In genomic region chr5:145976431-145977155, GRCh38 we compare ENCODE assay signal across 9 cellular contexts. TPM values are rescaled to one million over a fixed set of nuclear protein-coding genes. Genes with fewer than 3 reads are reported as not detected.
DNase-seq lines count a peak whose midpoint lies in the region; ATAC-seq lines count a peak whose summit lies in the region.
"Had no signal": no experiment of that assay in that cellular context is flagged by ENCODE, and none has a peak within 500 bp of the region (broad histone marks: within the 10 kb centered on the region; RNA-seq: fewer than 3 reads in every experiment).

No MANE protein-coding gene starts in this region.

- H3K9me3 Mint-ChIP-seq in activated T-helper 17 cell treated with anti-CD3 and anti-CD28 coated beads, Interleukin-2, amount 50 U/mL, for 72 hours: no peaks in the 10 kb centered on the region
- peaks cover 11% of the 10 kb centered on the region for H3K9me3 Mint-ChIP-seq in activated T-helper 1 cell treated with anti-CD3 and anti-CD28 coated beads, Interleukin-12 subunit alpha, Interleukin-12 subunit beta, Interleukin-2, Interleukin-4 antibody, amounts not matched to agents 30 ng/mL and 10 ng/mL and 1 ng/mL, durations not matched to agents 14 hours and 24 hours and 36 hours
- H3K9me3 Mint-ChIP-seq: neural crest cell had no signal

- H3K27me3 Mint-ChIP-seq in activated T-helper 17 cell treated with anti-CD3 and anti-CD28 coated beads, Interleukin-2, amount 50 U/mL, for 72 hours: peaks cover 10% of the 10 kb centered on the region
- H3K27me3 Mint-ChIP-seq in activated T-helper 1 cell treated with anti-CD3 and anti-CD28 coated beads, Interleukin-12 subunit alpha, Interleukin-12 subunit beta, Interleukin-2, Interleukin-4 antibody, amounts not matched to agents 30 ng/mL and 10 ng/mL and 1 ng/mL, durations not matched to agents 14 hours and 24 hours and 36 hours (ENCODE audit: insufficient read depth): peaks cover 3% of the 10 kb centered on the region

- DNase-seq in DMS53 (lab: John Stamatoyannopoulos, UW) (peak; percentile 39), DMS53 treated with DMSO at 0.1 percent for 48 hours (lab: John Stamatoyannopoulos, UW; ENCODE audit: unreplicated experiment) (no peak), hypothalamus (lab: John Stamatoyannopoulos, UW) (no peak), SK-N-DZ (ENCODE audit: low spot score) (no peak)
- no peak for DNase-seq in stimulated activated naive CD8-positive, alpha-beta T cell treated with anti-CD3 and anti-CD28 coated beads, Interleukin-15, Interleukin-2, amounts not matched to agents 100 U/mL and 50 U/mL, for 24 hours
- no peak for DNase-seq in activated T-helper 1 cell treated with anti-CD3 and anti-CD28 coated beads, Interleukin-12 subunit alpha, Interleukin-12 subunit beta, Interleukin-2, Interleukin-4 antibody, amounts not matched to agents 30 ng/mL and 10 ng/mL and 1 ng/mL, durations not matched to agents 14 hours and 24 hours and 36 hours (ENCODE audit: low spot score)

- no peaks in the 10 kb centered on the region for H3K36me3 Mint-ChIP-seq in activated T-helper 17 cell treated with anti-CD3 and anti-CD28 coated beads, Interleukin-2, amount 50 U/mL, for 72 hours (ENCODE audit: low read depth)
- no peaks in the 10 kb centered on the region for H3K36me3 Mint-ChIP-seq in activated T-helper 1 cell treated with anti-CD3 and anti-CD28 coated beads, Interleukin-12 subunit alpha, Interleukin-12 subunit beta, Interleukin-2, Interleukin-4 antibody, amounts not matched to agents 30 ng/mL and 10 ng/mL and 1 ng/mL, durations not matched to agents 14 hours and 24 hours and 36 hours (ENCODE audit: low read depth)

- no peaks in the 10 kb centered on the region for H3K4me1 Mint-ChIP-seq in activated T-helper 17 cell treated with anti-CD3 and anti-CD28 coated beads, Interleukin-2, amount 50 U/mL, for 72 hours
- no peaks in the 10 kb centered on the region for H3K4me1 Mint-ChIP-seq in activated T-helper 1 cell treated with anti-CD3 and anti-CD28 coated beads, Interleukin-12 subunit alpha, Interleukin-12 subunit beta, Interleukin-2, Interleukin-4 antibody, amounts not matched to agents 30 ng/mL and 10 ng/mL and 1 ng/mL, durations not matched to agents 14 hours and 24 hours and 36 hours (ENCODE audit: low read depth)
- H3K4me1 Mint-ChIP-seq: neural crest cell had no signal

- intact Hi-C loops in activated T-helper 1 cell treated with anti-CD3 and anti-CD28 coated beads, Interleukin-12 subunit alpha, Interleukin-12 subunit beta, Interleukin-2, Interleukin-4 antibody, amounts not matched to agents 30 ng/mL and 10 ng/mL and 1 ng/mL, durations not matched to agents 14 hours and 24 hours and 36 hours (cut with micrococcal nuclease): loop anchor here (5.0 kb wide), 1 partner anchor 149 kb away; no protein-coding TSS in a partner anchor

- no peak overlapping the region for H3K27ac Mint-ChIP-seq in activated T-helper 17 cell treated with anti-CD3 and anti-CD28 coated beads, Interleukin-2, amount 50 U/mL, for 72 hours
- no peak overlapping the region for H3K27ac Mint-ChIP-seq in activated T-helper 1 cell treated with anti-CD3 and anti-CD28 coated beads, Interleukin-12 subunit alpha, Interleukin-12 subunit beta, Interleukin-2, Interleukin-4 antibody, amounts not matched to agents 30 ng/mL and 10 ng/mL and 1 ng/mL, durations not matched to agents 14 hours and 24 hours and 36 hours

- peak; percentile 85 for ATAC-seq in HG03175 (IDR thresholded peaks at IDR 0.05; ENCODE audit: unreplicated experiment)
- peak; percentile 77 for ATAC-seq in activated T-helper 17 cell treated with anti-CD3 and anti-CD28 coated beads, Interleukin-2, amount 50 U/mL, for 72 hours (replicated peaks)
- peak; percentile 54 for ATAC-seq in stimulated activated naive CD8-positive, alpha-beta T cell treated with anti-CD3 and anti-CD28 coated beads, Interleukin-15, Interleukin-2, amounts not matched to agents 100 U/mL and 50 U/mL, for 24 hours

- no peak overlapping the region for H3K4me3 Mint-ChIP-seq in activated T-helper 17 cell treated with anti-CD3 and anti-CD28 coated beads, Interleukin-2, amount 50 U/mL, for 72 hours
- no peak overlapping the region for H3K4me3 Mint-ChIP-seq in activated T-helper 1 cell treated with anti-CD3 and anti-CD28 coated beads, Interleukin-12 subunit alpha, Interleukin-12 subunit beta, Interleukin-2, Interleukin-4 antibody, amounts not matched to agents 30 ng/mL and 10 ng/mL and 1 ng/mL, durations not matched to agents 14 hours and 24 hours and 36 hours
- H3K4me3 Mint-ChIP-seq: neural crest cell had no signal

RNA-seq across cellular contexts. Expression of gene SH3RF2, which starts 40.2 kb away (rescaled TPM):
- under 1 TPM in 1 of 2 donors, not detected in 1; 0.80 TPM for total RNA-seq in activated T-helper 17 cell treated with anti-CD3 and anti-CD28 coated beads, Interleukin-2, amount 50 U/mL, for 72 hours
- polyA plus RNA-seq in SK-N-DZ (2014; cell fraction: cytosol; rRNA removed): not detected in 2 replicates
- not detected in 2 replicates for polyA plus RNA-seq in SK-N-DZ (2014; cell fraction: nucleus; rRNA removed)
- total RNA-seq in activated T-helper 1 cell treated with anti-CD3 and anti-CD28 coated beads, Interleukin-12 subunit alpha, Interleukin-12 subunit beta, Interleukin-2, Interleukin-4 antibody, amounts not matched to agents 30 ng/mL and 10 ng/mL and 1 ng/mL, durations not matched to agents 14 hours and 24 hours and 36 hours: 0.18 TPM in 1 of 2 replicates, not detected in the other
